Comparison of ENCODE assay signal across 29 cellular contexts in genomic region chr2:126891681-126892500, GRCh38. TPM values are rescaled to one million over a fixed set of nuclear protein-coding genes. Genes with fewer than 3 reads are reported as not detected.
DNase-seq lines count a peak whose midpoint lies in the region; ATAC-seq and TF ChIP-seq lines count a peak whose summit lies in the region.
"Had no signal": no experiment of that assay in that cellular context is flagged by ENCODE, and none has a peak within 500 bp of the region (broad histone marks: within the 10 kb centered on the region; RNA-seq: fewer than 3 reads in every experiment).

No MANE protein-coding gene starts in this region.

- H3K9me3 Mint-ChIP-seq in brain, result peaks cover 0 to 10% (median 5%) of the 10 kb centered on the region in 5 experiments

- H3K27me3 Mint-ChIP-seq in brain, result no peaks in the 10 kb centered on the region

- TF ChIP-seq POLR2A in prostate gland (IDR thresholded peaks at IDR 0.05), result no peak

- 37% methylated on average over 9 of the region's 10 CpGs for WGBS in prostate gland

- no peaks in the 10 kb centered on the region for H3K36me3 Mint-ChIP-seq in brain
- H3K36me3 Mint-ChIP-seq: immature natural killer cell had no signal

- H3K36me3 ChIP-seq in prostate gland, result no peaks in the 10 kb centered on the region
- H3K36me3 ChIP-seq: BLaER1 treated with 17β-estradiol and CSF1 and Interleukin-3, amounts not matched to agents 10 nM and 100 nM; heart left ventricle; neutrophil had no signal

- H3K4me3 ChIP-seq in prostate gland, result no peak overlapping the region
- H3K4me3 ChIP-seq: BLaER1 treated with 17β-estradiol and CSF1 and Interleukin-3, amounts not matched to agents 10 nM and 100 nM; heart left ventricle had no signal

- no peaks in the 10 kb centered on the region for H3K4me1 ChIP-seq in prostate gland (replicated peaks)
- H3K4me1 ChIP-seq: heart left ventricle had no signal

- intact Hi-C loops in prostate gland (cut with DNase I), result no loop called here

- H3K27ac ChIP-seq in prostate gland, result no peak overlapping the region
- H3K27ac ChIP-seq: BLaER1 treated with 17β-estradiol and CSF1 and Interleukin-3, amounts not matched to agents 10 nM and 100 nM; heart left ventricle; neutrophil had no signal

- ATAC-seq in GM19452 (IDR thresholded peaks at IDR 0.05; ENCODE audit: unreplicated experiment), result no peak
- ATAC-seq: heart left ventricle had no signal

- H3K4me3 Mint-ChIP-seq in brain, result no peak overlapping the region
- H3K4me3 Mint-ChIP-seq: immature natural killer cell had no signal

- H3K27ac Mint-ChIP-seq in brain, result peak overlapping the region in 4 of 5 experiments; percentile 30 to 68 (median 41)
- H3K27ac Mint-ChIP-seq: immature natural killer cell had no signal

- no peaks in the 10 kb centered on the region for H3K9me3 ChIP-seq in prostate gland
- H3K9me3 ChIP-seq: BLaER1 treated with 17β-estradiol and CSF1 and Interleukin-3, amounts not matched to agents 10 nM and 100 nM; heart left ventricle; neutrophil had no signal

- peak; percentile 33 for DNase-seq in activated CD8-positive, alpha-beta memory T cell treated with anti-CD3 and anti-CD28 coated beads for 24 hours
- no peak for DNase-seq in activated CD8-positive, alpha-beta memory T cell treated with anti-CD3 and anti-CD28 coated beads, Interleukin-2, amount 50 U/mL, for 4 hours
- DNase-seq in mesenteric fat pad (ENCODE audit: low spot score) (peak; percentile 79), prostate gland (ENCODE audit: low spot score) (no peak), MV-4-11 (lab: John Stamatoyannopoulos, UW) (no peak)
- DNase-seq in activated CD4-positive, alpha-beta T cell treated with anti-CD3 and anti-CD28 coated beads, Interleukin-2, amount 50 U/mL, for 4 hours, result no peak
- DNase-seq: activated CD4-positive, alpha-beta T cell treated with anti-CD3 and anti-CD28 coated beads, Interleukin-2, amount 50 U/mL, for 1 hour; activated naive CD4-positive, alpha-beta T cell; activated T-cell treated with anti-CD3 and anti-CD28 coated beads, Interleukin-2, amount 50 U/mL, for 1 hour; Calu3; central memory CD4-positive, alpha-beta T cell; HCEC 1CT; immature natural killer cell; NCI-H345; retina; stimulated activated CD4-positive, alpha-beta T cell treated with anti-CD3 and anti-CD28 coated beads, Interleukin-12 subunit alpha, Interleukin-12 subunit beta, amount 100 ng/mL, for 4 hours; T-helper 2 cell had no signal

- peaks cover 50% of the 10 kb centered on the region for H3K4me1 Mint-ChIP-seq in brain

- TF ChIP-seq CTCF in brain (conservative IDR thresholded peaks at IDR 0.05) (no peak), prostate gland (IDR thresholded peaks at IDR 0.05) (no peak)

- H3K27me3 ChIP-seq in prostate gland (replicated peaks; ENCODE audit: insufficient read depth), result no peaks in the 10 kb centered on the region
- H3K27me3 ChIP-seq: BLaER1 treated with 17β-estradiol and CSF1 and Interleukin-3, amounts not matched to agents 10 nM and 100 nM had no signal

RNA-seq across cellular contexts. Expression of gene TEX51, which starts 6.8 kb away (rescaled TPM):
- not detected for polyA plus RNA-seq in brain (ENCODE audit: insufficient read depth, low read depth, low replicate concordance)
- not detected for total RNA-seq in mesenteric fat pad
- total RNA-seq in prostate gland, result 1 to 10 TPM in 1 of 2 donors, not detected in 1; 1.3 TPM
- total RNA-seq: A673, Calu3, fibroblast of lung, heart left ventricle, liver, mucosa of gallbladder, RPMI7951, subcutaneous adipose tissue, urinary bladder had no signal
- polyA plus RNA-seq: fibroblast of lung, heart left ventricle, immature natural killer cell, liver, urinary bladder had no signal

Comparison
In these comparisons a context has a peak if more than half of its experiments do, and no peak if none do; other contexts are left out.
1. DNase-seq: peak in activated CD8-positive, alpha-beta memory T cell treated with anti-CD3 and anti-CD28 coated beads for 24 hours (single experiment) and mesenteric fat pad (single experiment); none in activated CD8-positive, alpha-beta memory T cell treated with anti-CD3 and anti-CD28 coated beads, Interleukin-2, amount 50 U/mL, for 4 hours (single experiment), activated CD4-positive, alpha-beta T cell treated with anti-CD3 and anti-CD28 coated beads, Interleukin-2, amount 50 U/mL, for 4 hours (0 of 2), prostate gland (single experiment) and MV-4-11 (single experiment).